ENCODE assay signal across 23 cellular contexts in genomic region chr7:4824120-4824775, GRCh38. TPM values are rescaled to one million over a fixed set of nuclear protein-coding genes. Genes with fewer than 3 reads are reported as not detected.
A peak's percentile ranks its signal among the peaks of the same experiment; 100 is the strongest.
DNase-seq lines count a peak whose midpoint lies in the region; ATAC-seq lines count a peak whose summit lies in the region.
"Had no signal": no experiment of that assay in that cellular context is flagged by ENCODE, and none has a peak within 500 bp of the region (broad histone marks: within the 10 kb centered on the region; RNA-seq: fewer than 3 reads in every experiment).

No MANE protein-coding gene starts in this region.

- no peak overlapping the region for H3K4me3 Mint-ChIP-seq in T-helper 17 cell
- no peak overlapping the region for H3K4me3 Mint-ChIP-seq in stimulated activated effector memory CD8-positive, alpha-beta T cell treated with anti-CD3 and anti-CD28 coated beads, Interleukin-12 subunit alpha, Interleukin-12 subunit beta, amount 100 ng/mL, for 72 hours
- H3K4me3 Mint-ChIP-seq: B cell; CD14-positive monocyte; CD8-positive, alpha-beta memory T cell had no signal

- no peaks in the 10 kb centered on the region for H3K9me3 ChIP-seq in T-helper 17 cell (ENCODE audit: control insufficient read depth, low read length, poor library complexity, severe bottlenecking)
- H3K9me3 ChIP-seq: MG63, SJSA1 had no signal

- H3K27me3 Mint-ChIP-seq in T-helper 17 cell, result peaks cover 40% of the 10 kb centered on the region

- no peak for ATAC-seq in T-helper 17 cell
- peak; percentile 11 for ATAC-seq in stimulated activated effector memory CD8-positive, alpha-beta T cell treated with anti-CD3 and anti-CD28 coated beads, Interleukin-12 subunit alpha, Interleukin-12 subunit beta, amount 100 ng/mL, for 72 hours
- ATAC-seq in GM21390 (IDR thresholded peaks at IDR 0.05; ENCODE audit: unreplicated experiment), result no peak

- no peak overlapping the region for H3K4me3 ChIP-seq in H7 (ENCODE audit: insufficient read depth, low read depth, low read length)
- H3K4me3 ChIP-seq: MG63, SJSA1 had no signal

- H3K27ac Mint-ChIP-seq in T-helper 17 cell, result peak overlapping the region; percentile 59
- no peak overlapping the region for H3K27ac Mint-ChIP-seq in stimulated activated effector memory CD8-positive, alpha-beta T cell treated with anti-CD3 and anti-CD28 coated beads, Interleukin-12 subunit alpha, Interleukin-12 subunit beta, amount 100 ng/mL, for 72 hours
- H3K27ac Mint-ChIP-seq: B cell; CD8-positive, alpha-beta memory T cell had no signal

- DNase-seq in H7, result peak; percentile 27
- no peak for DNase-seq in T-helper 17 cell
- DNase-seq in medulla oblongata (ENCODE audit: extremely low spot score), result peak; percentile 39
- no peak for DNase-seq in stimulated activated effector memory CD8-positive, alpha-beta T cell treated with anti-CD3 and anti-CD28 coated beads, Interleukin-12 subunit alpha, Interleukin-12 subunit beta, amount 100 ng/mL, for 72 hours (ENCODE audit: low spot score in 2 of 2)
- no peak for DNase-seq in A172 (ENCODE audit: low spot score)
- no peak for DNase-seq in activated gamma-delta T cell (lab: John Stamatoyannopoulos, UW)
- no peak for DNase-seq in kidney tubule cell (ENCODE audit: low spot score)
- DNase-seq: CD8-positive, alpha-beta memory T cell; DMS153; DND-41; GOT3; HCEC 1CT; KG1; MG63; NCI-H1105 treated with DMSO at 0.1 percent for 48 hours; NCI-H2029; NCI-H2227 treated with DMSO at 0.1 percent for 48 hours; NCI-H526 treated with DMSO at 0.1 percent for 48 hours; RPMI8226 had no signal

- no peaks in the 10 kb centered on the region for H3K36me3 ChIP-seq in H7 (replicated peaks; ENCODE audit: control insufficient read depth, insufficient read depth, low read length)
- H3K36me3 ChIP-seq: MG63, SJSA1 had no signal

- no peaks in the 10 kb centered on the region for H3K9me3 Mint-ChIP-seq in stimulated activated effector memory CD8-positive, alpha-beta T cell treated with anti-CD3 and anti-CD28 coated beads, Interleukin-12 subunit alpha, Interleukin-12 subunit beta, amount 100 ng/mL, for 72 hours
- H3K9me3 Mint-ChIP-seq: CD14-positive monocyte; CD8-positive, alpha-beta memory T cell had no signal

- peaks cover 2% of the 10 kb centered on the region for H3K36me3 Mint-ChIP-seq in T-helper 17 cell (ENCODE audit: low read depth)
- H3K36me3 Mint-ChIP-seq in stimulated activated effector memory CD8-positive, alpha-beta T cell treated with anti-CD3 and anti-CD28 coated beads, Interleukin-12 subunit alpha, Interleukin-12 subunit beta, amount 100 ng/mL, for 72 hours, result no peaks in the 10 kb centered on the region
- H3K36me3 Mint-ChIP-seq: CD14-positive monocyte; CD8-positive, alpha-beta memory T cell had no signal

- peaks cover 2% of the 10 kb centered on the region for H3K4me1 Mint-ChIP-seq in T-helper 17 cell
- no peaks in the 10 kb centered on the region for H3K4me1 Mint-ChIP-seq in stimulated activated effector memory CD8-positive, alpha-beta T cell treated with anti-CD3 and anti-CD28 coated beads, Interleukin-12 subunit alpha, Interleukin-12 subunit beta, amount 100 ng/mL, for 72 hours
- H3K4me1 Mint-ChIP-seq: B cell; CD14-positive monocyte; CD8-positive, alpha-beta memory T cell had no signal

- H3K27me3 ChIP-seq in H7 (ENCODE audit: control insufficient read depth, insufficient read depth, low read length), result no peaks in the 10 kb centered on the region
- H3K27me3 ChIP-seq: MG63 had no signal

RNA-seq across cellular contexts. Expression of gene PAPOLB, which starts 37.6 kb away (rescaled TPM):
- total RNA-seq in H7 (2014; rRNA removed; shearing (Covaris generic)), result 0.14 TPM in 1 of 2 replicates, not detected in the other
- not detected for total RNA-seq in T-helper 17 cell
- not detected in 2 replicates for total RNA-seq in A172 (2014; rRNA removed; shearing (Covaris generic))
- total RNA-seq: B cell; CD8-positive, alpha-beta memory T cell; SJSA1 had no signal

RNA-seq across cellular contexts. Expression of gene AP5Z1, which starts 48.8 kb away (rescaled TPM):
- total RNA-seq in H7 (2014; rRNA removed; shearing (Covaris generic)), result 22.4 and 25.6 TPM in 2 replicates
- total RNA-seq in T-helper 17 cell, result 100 to 1,000 TPM in 1 of 2 donors, 10 to 100 TPM in 1; 87.6 to 112 TPM
- 21.2 and 38.4 TPM in 2 replicates for total RNA-seq in A172 (2014; rRNA removed; shearing (Covaris generic))

RNA-seq across cellular contexts. Expression of gene RADIL, which starts 59.3 kb away (rescaled TPM):
- 9.8 and 14.1 TPM in 2 replicates for total RNA-seq in H7 (2014; rRNA removed; shearing (Covaris generic))
- total RNA-seq in T-helper 17 cell, result under 1 TPM in 1 of 2 donors, not detected in 1; 0.55 TPM
- 1.9 and 5.1 TPM in 2 replicates for total RNA-seq in A172 (2014; rRNA removed; shearing (Covaris generic))
- total RNA-seq: B cell had no signal

Comparison
In these comparisons a context has a peak if more than half of its experiments do, and no peak if none do; other contexts are left out.
1. DNase-seq: peak in H7 (single experiment) and medulla oblongata (single experiment); none in T-helper 17 cell (0 of 3), stimulated activated effector memory CD8-positive, alpha-beta T cell treated with anti-CD3 and anti-CD28 coated beads, Interleukin-12 subunit alpha, Interleukin-12 subunit beta, amount 100 ng/mL, for 72 hours (0 of 2), A172 (single experiment), activated gamma-delta T cell (single experiment) and kidney tubule cell (single experiment).